In genomic region chr5:178993236-178993765, GRCh38 we compare ENCODE assay signal across 17 cellular contexts. TPM values are rescaled to one million over a fixed set of nuclear protein-coding genes. Genes with fewer than 3 reads are reported as not detected.
DNase-seq lines count a peak whose midpoint lies in the region; ATAC-seq and TF ChIP-seq lines count a peak whose summit lies in the region.
"Had no signal": no experiment of that assay in that cellular context is flagged by ENCODE, and none has a peak within 500 bp of the region (broad histone marks: within the 10 kb centered on the region; RNA-seq: fewer than 3 reads in every experiment).

No MANE protein-coding gene starts in this region.

- H3K36me3 Mint-ChIP-seq in endothelial cell (ENCODE audit: low read depth, unreplicated experiment) = peaks cover 25% of the 10 kb centered on the region
- H3K36me3 Mint-ChIP-seq in stimulated activated memory B cell treated with anti-CD40 and anti-IgM and Interleukin-4, amounts not matched to agents 10 μg/mL and 1 μg/mL and 100 μg/mL, for 72 hours = no peaks in the 10 kb centered on the region

- no peak for ATAC-seq in stimulated activated memory B cell treated with anti-CD40 and anti-IgM and Interleukin-4, amounts not matched to agents 10 μg/mL and 1 μg/mL and 100 μg/mL, for 72 hours
- ATAC-seq: GM12878 had no signal

- H3K36me3 ChIP-seq in osteoblast (ENCODE audit: insufficient read depth, low read length) = no peaks in the 10 kb centered on the region
- H3K36me3 ChIP-seq: BLaER1 treated with 17β-estradiol and CSF1 and Interleukin-3, amounts not matched to agents 10 nM and 100 nM had no signal

- H3K4me3 Mint-ChIP-seq in endothelial cell (ENCODE audit: unreplicated experiment) = peak overlapping the region; percentile 27
- no peak overlapping the region for H3K4me3 Mint-ChIP-seq in stimulated activated memory B cell treated with anti-CD40 and anti-IgM and Interleukin-4, amounts not matched to agents 10 μg/mL and 1 μg/mL and 100 μg/mL, for 72 hours
- H3K4me3 Mint-ChIP-seq: CD4-positive, alpha-beta T cell had no signal

- H3K27me3 Mint-ChIP-seq in endothelial cell (ENCODE audit: unreplicated experiment) = peaks cover 27% of the 10 kb centered on the region
- H3K27me3 Mint-ChIP-seq in stimulated activated memory B cell treated with anti-CD40 and anti-IgM and Interleukin-4, amounts not matched to agents 10 μg/mL and 1 μg/mL and 100 μg/mL, for 72 hours = peaks cover 53% of the 10 kb centered on the region

- no peaks in the 10 kb centered on the region for H3K4me1 ChIP-seq in osteoblast (ENCODE audit: insufficient read depth, low read length)
- H3K4me1 ChIP-seq: BLaER1 treated with 17β-estradiol and CSF1 and Interleukin-3, amounts not matched to agents 10 nM and 100 nM had no signal

- H3K79me2 ChIP-seq in osteoblast (ENCODE audit: insufficient read depth, low read length) = no peaks in the 10 kb centered on the region

- DNase-seq in activated effector memory CD4-positive, alpha-beta T cell treated with anti-CD3 and anti-CD28 coated beads, Interleukin-2, amount 50 U/mL, for 16 hours = peak; percentile 6
- no peak for DNase-seq in activated effector memory CD4-positive, alpha-beta T cell treated with Interleukin-2 at 50 U/mL for 16 hours
- DNase-seq in endothelial cell (ENCODE audit: low spot score) (no peak), osteoblast (ENCODE audit: insufficient read length, low spot score, missing footprints) (peak; percentile 11), dermis blood vessel endothelial cell (no peak), T1000 (lab: John Stamatoyannopoulos, UW) (no peak)
- DNase-seq: 8988T; AML-193; Calu3; CD4-positive, alpha-beta T cell; DMS 273 treated with DMSO at 0.1 percent for 48 hours had no signal

- no peak overlapping the region for H3K4me3 ChIP-seq in osteoblast (ENCODE audit: insufficient read depth, low read length)
- H3K4me3 ChIP-seq: BLaER1 treated with 17β-estradiol and CSF1 and Interleukin-3, amounts not matched to agents 10 nM and 100 nM; GM12878 had no signal

- no peak overlapping the region for H3K4me2 ChIP-seq in osteoblast (ENCODE audit: insufficient read depth, low read length)
- H3K4me2 ChIP-seq: BLaER1 treated with 17β-estradiol and CSF1 and Interleukin-3, amounts not matched to agents 10 nM and 100 nM had no signal

- H3K27ac ChIP-seq in osteoblast (ENCODE audit: low read depth, low read length) = no peak overlapping the region
- H3K27ac ChIP-seq: BLaER1 treated with 17β-estradiol and CSF1 and Interleukin-3, amounts not matched to agents 10 nM and 100 nM had no signal

- H3K4me1 Mint-ChIP-seq in endothelial cell (ENCODE audit: unreplicated experiment) = peaks cover 3% of the 10 kb centered on the region
- no peaks in the 10 kb centered on the region for H3K4me1 Mint-ChIP-seq in stimulated activated memory B cell treated with anti-CD40 and anti-IgM and Interleukin-4, amounts not matched to agents 10 μg/mL and 1 μg/mL and 100 μg/mL, for 72 hours

- H3K9me3 ChIP-seq in osteoblast (ENCODE audit: low read depth, low read length) = no peaks in the 10 kb centered on the region

- no peaks in the 10 kb centered on the region for H4K20me1 ChIP-seq in osteoblast (ENCODE audit: insufficient read depth, low read length)
- H4K20me1 ChIP-seq: BLaER1 treated with 17β-estradiol and CSF1 and Interleukin-3, amounts not matched to agents 10 nM and 100 nM had no signal

- no peak overlapping the region for H2AFZ ChIP-seq in osteoblast (ENCODE audit: low read length)

- no peak for TF ChIP-seq CTCF in endothelial cell (IDR thresholded peaks at IDR 0.05; ENCODE audit: unreplicated experiment)
- no peak for TF ChIP-seq CTCF in osteoblast (IDR thresholded peaks at IDR 0.05; ENCODE audit: extremely low read depth, low read depth, low read length)

- peaks cover 13% of the 10 kb centered on the region for H3K27me3 ChIP-seq in osteoblast (ENCODE audit: insufficient read depth, low read length)
- H3K27me3 ChIP-seq: BLaER1 treated with 17β-estradiol and CSF1 and Interleukin-3, amounts not matched to agents 10 nM and 100 nM had no signal

- H3K27ac Mint-ChIP-seq in endothelial cell (ENCODE audit: unreplicated experiment) = no peak overlapping the region
- no peak overlapping the region for H3K27ac Mint-ChIP-seq in stimulated activated memory B cell treated with anti-CD40 and anti-IgM and Interleukin-4, amounts not matched to agents 10 μg/mL and 1 μg/mL and 100 μg/mL, for 72 hours
- H3K27ac Mint-ChIP-seq: CD4-positive, alpha-beta T cell had no signal

- H3K9me3 Mint-ChIP-seq in endothelial cell (ENCODE audit: unreplicated experiment) = peaks cover 18% of the 10 kb centered on the region
- H3K9me3 Mint-ChIP-seq in stimulated activated memory B cell treated with anti-CD40 and anti-IgM and Interleukin-4, amounts not matched to agents 10 μg/mL and 1 μg/mL and 100 μg/mL, for 72 hours = peaks cover 15% of the 10 kb centered on the region
- H3K9me3 Mint-ChIP-seq: CD4-positive, alpha-beta T cell had no signal

RNA-seq across cellular contexts. Expression of gene GRM6, which starts 1.8 kb away (rescaled TPM):
- total RNA-seq in endothelial cell (ENCODE audit: unreplicated experiment) (not detected), osteoblast (not detected in 2 replicates), dermis blood vessel endothelial cell (not detected in 2 replicates)
- total RNA-seq: Calu3; CD4-positive, alpha-beta T cell; Daoy; G401; GM12878; HT1080 had no signal

RNA-seq across cellular contexts. Expression of gene ZNF879, which starts 30.3 kb away (rescaled TPM):
- total RNA-seq in endothelial cell (ENCODE audit: unreplicated experiment) = 5.9 TPM
- 6.2 and 8.3 TPM in 2 replicates for total RNA-seq in osteoblast
- total RNA-seq in dermis blood vessel endothelial cell = 4.4 and 6.8 TPM in 2 replicates
- total RNA-seq: GM12878 had no signal

RNA-seq across cellular contexts. Expression of gene ZNF454, which starts 52.3 kb away (rescaled TPM):
- 0.15 TPM for total RNA-seq in endothelial cell (ENCODE audit: unreplicated experiment)
- 2.5 and 3.8 TPM in 2 replicates for total RNA-seq in osteoblast
- total RNA-seq in dermis blood vessel endothelial cell = 0.47 and 1.0 TPM in 2 replicates
- total RNA-seq: Calu3; CD4-positive, alpha-beta T cell; G401; GM12878; HT1080 had no signal

Comparison
In these comparisons a context has a peak if more than half of its experiments do, and no peak if none do; other contexts are left out.
1. DNase-seq: peak in activated effector memory CD4-positive, alpha-beta T cell treated with anti-CD3 and anti-CD28 coated beads, Interleukin-2, amount 50 U/mL, for 16 hours (single experiment) and osteoblast (single experiment); none in activated effector memory CD4-positive, alpha-beta T cell treated with Interleukin-2 at 50 U/mL for 16 hours (single experiment), endothelial cell (single experiment), dermis blood vessel endothelial cell (single experiment) and T1000 (single experiment).